In the genomic region with DNA sequence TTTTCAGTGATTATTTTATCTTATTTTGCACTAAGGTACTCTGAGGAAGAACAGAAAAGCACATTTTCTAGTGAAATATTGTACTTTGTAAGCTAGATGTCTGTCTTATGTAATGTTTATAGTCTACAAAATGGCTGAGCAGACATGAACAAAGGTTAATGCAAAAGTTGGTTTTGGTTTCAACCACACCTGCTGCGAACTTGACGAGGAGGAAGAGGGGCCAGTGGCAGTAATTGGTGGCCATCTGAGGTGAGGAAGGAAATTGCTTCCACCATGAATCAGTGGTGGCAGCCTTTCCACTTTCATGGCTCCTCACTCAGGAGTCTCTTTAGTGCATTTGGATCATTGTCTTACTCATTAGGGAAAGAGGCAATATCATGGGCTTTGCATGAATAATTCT, we compare ENCODE assay signal across 25 cellular contexts.
DNase-seq lines count a peak whose midpoint lies in the region; ATAC-seq, FAIRE-seq and TF ChIP-seq lines count a peak whose summit lies in the region.
"Had no signal": no experiment of that assay in that cellular context is flagged by ENCODE, and none has a peak within 500 bp of the region (broad histone marks: within the 10 kb centered on the region; RNA-seq: fewer than 3 reads in every experiment).

No MANE protein-coding gene starts in this region.

- H3K79me2 ChIP-seq in MM.1S (ENCODE audit: low read length), result no peaks in the 10 kb centered on the region

- no peaks in the 10 kb centered on the region for H3F3A ChIP-seq in MM.1S (ENCODE audit: insufficient read depth, low read length)

- no peak overlapping the region for H3K4me3 ChIP-seq in MM.1S (ENCODE audit: low read length)
- H3K4me3 ChIP-seq: BLaER1 had no signal

- TF ChIP-seq CTCF in MM.1S (IDR thresholded peaks at IDR 0.05; ENCODE audit: low read length), result no peak

- peaks cover 7% of the 10 kb centered on the region for H3K4me1 ChIP-seq in MM.1S (ENCODE audit: low read length)
- H3K4me1 ChIP-seq: BE2C, BLaER1 had no signal

- no peaks in the 10 kb centered on the region for H3K27me3 ChIP-seq in MM.1S (replicated peaks; ENCODE audit: insufficient read depth, low read length)
- H3K27me3 ChIP-seq: BE2C, BLaER1 had no signal

- H3K27ac ChIP-seq in MM.1S (ENCODE audit: low read length), result no peak overlapping the region
- H3K27ac ChIP-seq: BLaER1 had no signal

- no peak overlapping the region for H3K9ac ChIP-seq in MM.1S (ENCODE audit: low read length)
- H3K9ac ChIP-seq: BLaER1 had no signal

- no peak overlapping the region for H3K4me2 ChIP-seq in MM.1S (ENCODE audit: low read depth, low read length)
- H3K4me2 ChIP-seq: BLaER1 had no signal

- ATAC-seq in HG02885 (IDR thresholded peaks at IDR 0.05; ENCODE audit: poor library complexity, unreplicated experiment) (peak; percentile 43), GM18505 (IDR thresholded peaks at IDR 0.05; ENCODE audit: unreplicated experiment) (no peak)

- no peak for FAIRE-seq in H54 (lab: Jason Lieb, UNC)
- FAIRE-seq: A204.1, GM12892 had no signal

- H4K20me1 ChIP-seq in MM.1S (ENCODE audit: insufficient read depth, low read length), result no peaks in the 10 kb centered on the region
- H4K20me1 ChIP-seq: BLaER1 had no signal

- peak; percentile 75 for DNase-seq in MM.1S
- peak; percentile 22 for DNase-seq in RPMI8226
- DNase-seq in kidney glomerular epithelial cell (lab: John Stamatoyannopoulos, UW), result no peak
- DNase-seq in GM19240 (ENCODE audit: insufficient read length, low spot score), result no peak
- no peak for DNase-seq in H54 (ENCODE audit: insufficient read length, low spot score)
- DNase-seq: 8988T; ACHN; BE2C; C1 segment of cervical spinal cord; CD4-positive, alpha-beta memory T cell; CD4-positive, CD25-positive, alpha-beta regulatory T cell; CD8-positive, alpha-beta memory T cell; COR-L47; DMS 273 treated with DMSO at 0.1 percent for 48 hours; DMS153; DMS53; DMS79; DND-41; EL; GDM1 had no signal

- H3K36me3 ChIP-seq in MM.1S (replicated peaks; ENCODE audit: insufficient read depth, low read length), result no peaks in the 10 kb centered on the region; the same call in 1 of the 2 replicates
- H3K36me3 ChIP-seq: BE2C, BLaER1 had no signal

- no peak overlapping the region for H2AFZ ChIP-seq in MM.1S (ENCODE audit: low read length)

- no peaks in the 10 kb centered on the region for H3K9me2 ChIP-seq in MM.1S (replicated peaks; ENCODE audit: insufficient read depth, low read length)

- TF ChIP-seq POLR2A in GM18505 (IDR thresholded peaks at IDR 0.05; ENCODE audit: borderline replicate concordance, extremely low read depth, insufficient read depth, insufficient read length), result no peak
- TF ChIP-seq POLR2A in H54 (IDR thresholded peaks at IDR 0.05; ENCODE audit: low read depth, low read length), result no peak

- H3K9me3 ChIP-seq in MM.1S (replicated peaks; ENCODE audit: insufficient read depth, low read length), result no peaks in the 10 kb centered on the region
- H3K9me3 ChIP-seq: BE2C, BLaER1 had no signal

Comparison
In these comparisons a context has a peak if more than half of its experiments do, and no peak if none do; other contexts are left out.
1. DNase-seq: peak in MM.1S (single experiment) and RPMI8226 (single experiment); none in kidney glomerular epithelial cell (single experiment), GM19240 (single experiment) and H54 (single experiment).